In the genomic region with DNA sequence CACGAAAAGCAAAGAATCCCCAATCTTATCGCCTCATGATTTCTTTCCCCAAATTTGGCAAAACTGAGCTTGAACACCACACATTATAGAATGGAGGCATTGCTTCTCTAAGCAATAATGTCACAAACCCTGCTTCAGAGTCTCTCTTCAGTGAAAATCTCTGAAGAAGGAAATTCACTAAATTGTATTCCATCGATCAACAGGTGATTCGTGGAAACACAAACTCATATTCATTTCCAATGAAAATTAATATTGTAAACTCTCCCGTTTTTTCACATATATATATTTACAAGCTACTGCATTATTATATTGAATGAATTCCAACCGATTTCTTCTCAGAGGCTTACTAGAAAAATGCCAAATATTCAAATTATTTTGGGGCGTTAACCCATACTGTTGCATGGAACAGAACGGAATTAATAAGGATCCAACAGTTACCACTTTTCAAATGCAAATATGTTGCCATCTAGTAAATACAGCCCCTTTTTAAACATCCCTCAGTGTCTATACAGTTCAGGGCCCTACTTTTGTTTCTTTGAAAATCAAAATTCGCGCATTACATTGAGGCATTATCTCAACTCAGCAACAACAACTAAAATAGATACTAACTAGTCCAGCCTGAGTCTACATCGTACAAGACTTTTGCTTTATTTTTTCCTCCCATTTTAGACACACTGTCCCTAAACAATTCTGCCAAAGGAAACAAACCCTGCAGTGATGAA, we compare ENCODE assay signal across 1 cellular context.
TF ChIP-seq lines count a peak whose summit lies in the region.

No MANE protein-coding gene starts in this region.

TF ChIP-seq in K562, 482 proteins besides CTCF, POLR2A, EP300 and RAD21 (continued from another document and continues in another):
- TF ChIP-seq, protein P1, sequence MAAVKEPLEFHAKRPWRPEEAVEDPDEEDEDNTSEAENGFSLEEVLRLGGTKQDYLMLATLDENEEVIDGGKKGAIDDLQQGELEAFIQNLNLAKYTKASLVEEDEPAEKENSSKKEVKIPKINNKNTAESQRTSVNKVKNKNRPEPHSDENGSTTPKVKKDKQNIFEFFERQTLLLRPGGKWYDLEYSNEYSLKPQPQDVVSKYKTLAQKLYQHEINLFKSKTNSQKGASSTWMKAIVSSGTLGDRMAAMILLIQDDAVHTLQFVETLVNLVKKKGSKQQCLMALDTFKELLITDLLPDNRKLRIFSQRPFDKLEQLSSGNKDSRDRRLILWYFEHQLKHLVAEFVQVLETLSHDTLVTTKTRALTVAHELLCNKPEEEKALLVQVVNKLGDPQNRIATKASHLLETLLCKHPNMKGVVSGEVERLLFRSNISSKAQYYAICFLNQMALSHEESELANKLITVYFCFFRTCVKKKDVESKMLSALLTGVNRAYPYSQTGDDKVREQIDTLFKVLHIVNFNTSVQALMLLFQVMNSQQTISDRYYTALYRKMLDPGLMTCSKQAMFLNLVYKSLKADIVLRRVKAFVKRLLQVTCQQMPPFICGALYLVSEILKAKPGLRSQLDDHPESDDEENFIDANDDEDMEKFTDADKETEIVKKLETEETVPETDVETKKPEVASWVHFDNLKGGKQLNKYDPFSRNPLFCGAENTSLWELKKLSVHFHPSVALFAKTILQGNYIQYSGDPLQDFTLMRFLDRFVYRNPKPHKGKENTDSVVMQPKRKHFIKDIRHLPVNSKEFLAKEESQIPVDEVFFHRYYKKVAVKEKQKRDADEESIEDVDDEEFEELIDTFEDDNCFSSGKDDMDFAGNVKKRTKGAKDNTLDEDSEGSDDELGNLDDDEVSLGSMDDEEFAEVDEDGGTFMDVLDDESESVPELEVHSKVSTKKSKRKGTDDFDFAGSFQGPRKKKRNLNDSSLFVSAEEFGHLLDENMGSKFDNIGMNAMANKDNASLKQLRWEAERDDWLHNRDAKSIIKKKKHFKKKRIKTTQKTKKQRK (IDR thresholded peaks at IDR 0.05; ENCODE audit: borderline replicate concordance, low read depth, low read length), result no peak
- TF ChIP-seq ZBTB7A (IDR thresholded peaks at IDR 0.05; ENCODE audit: borderline replicate concordance, control insufficient read depth, low read depth, low read length), result no peak
- TF ChIP-seq BDP1 (IDR thresholded peaks at IDR 0.05; ENCODE audit: insufficient read depth, insufficient read length), result no peak
- no peak for TF ChIP-seq TEAD2 (tag; IDR thresholded peaks at IDR 0.05)
- no peak for TF ChIP-seq ZNF318 (IDR thresholded peaks at IDR 0.05; ENCODE audit: borderline replicate concordance in 1 of 2, low read depth in 1 of 2)
- TF ChIP-seq CUX1 (CRISPR knock-in tag; IDR thresholded peaks at IDR 0.05), result 0 out of 2 replicates have a peak, but pooled peaks have one; percentile 8
- TF ChIP-seq U2AF2 (optimal IDR thresholded peaks at IDR 0.05; ENCODE audit: low read depth, low read length), result no peak
- TF ChIP-seq, protein P2, sequence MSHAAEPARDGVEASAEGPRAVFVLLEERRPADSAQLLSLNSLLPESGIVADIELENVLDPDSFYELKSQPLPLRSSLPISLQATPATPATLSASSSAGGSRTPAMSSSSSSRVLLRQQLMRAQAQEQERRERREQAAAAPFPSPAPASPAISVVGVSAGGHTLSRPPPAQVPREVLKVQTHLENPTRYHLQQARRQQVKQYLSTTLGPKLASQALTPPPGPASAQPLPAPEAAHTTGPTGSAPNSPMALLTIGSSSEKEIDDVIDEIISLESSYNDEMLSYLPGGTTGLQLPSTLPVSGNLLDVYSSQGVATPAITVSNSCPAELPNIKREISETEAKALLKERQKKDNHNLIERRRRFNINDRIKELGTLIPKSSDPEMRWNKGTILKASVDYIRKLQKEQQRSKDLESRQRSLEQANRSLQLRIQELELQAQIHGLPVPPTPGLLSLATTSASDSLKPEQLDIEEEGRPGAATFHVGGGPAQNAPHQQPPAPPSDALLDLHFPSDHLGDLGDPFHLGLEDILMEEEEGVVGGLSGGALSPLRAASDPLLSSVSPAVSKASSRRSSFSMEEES (CRISPR knock-in tag; IDR thresholded peaks at IDR 0.05), result no peak
- TF ChIP-seq SAFB2 (IDR thresholded peaks at IDR 0.05; ENCODE audit: borderline replicate concordance, low read depth, low read length, severe bottlenecking), result no peak
- TF ChIP-seq KDM1A (IDR thresholded peaks at IDR 0.05), result no peak
- TF ChIP-seq ZNF584 (CRISPR knock-in tag; IDR thresholded peaks at IDR 0.05; ENCODE audit: low read depth), result no peak
- TF ChIP-seq, protein P3, sequence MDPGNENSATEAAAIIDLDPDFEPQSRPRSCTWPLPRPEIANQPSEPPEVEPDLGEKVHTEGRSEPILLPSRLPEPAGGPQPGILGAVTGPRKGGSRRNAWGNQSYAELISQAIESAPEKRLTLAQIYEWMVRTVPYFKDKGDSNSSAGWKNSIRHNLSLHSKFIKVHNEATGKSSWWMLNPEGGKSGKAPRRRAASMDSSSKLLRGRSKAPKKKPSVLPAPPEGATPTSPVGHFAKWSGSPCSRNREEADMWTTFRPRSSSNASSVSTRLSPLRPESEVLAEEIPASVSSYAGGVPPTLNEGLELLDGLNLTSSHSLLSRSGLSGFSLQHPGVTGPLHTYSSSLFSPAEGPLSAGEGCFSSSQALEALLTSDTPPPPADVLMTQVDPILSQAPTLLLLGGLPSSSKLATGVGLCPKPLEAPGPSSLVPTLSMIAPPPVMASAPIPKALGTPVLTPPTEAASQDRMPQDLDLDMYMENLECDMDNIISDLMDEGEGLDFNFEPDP (CRISPR knock-in tag; IDR thresholded peaks at IDR 0.05), result 0 out of 2 replicates have a peak, but pooled peaks have one; percentile 14
- TF ChIP-seq TCF7 (IDR thresholded peaks at IDR 0.05; ENCODE audit: borderline replicate concordance), result no peak
- TF ChIP-seq MAX (CRISPR knock-in tag; IDR thresholded peaks at IDR 0.05), result no peak
- TF ChIP-seq POLR2H (tag; IDR thresholded peaks at IDR 0.05; ENCODE audit: low read depth), result 0 out of 2 replicates have a peak, but pooled peaks have one; percentile 9
- no peak for TF ChIP-seq RREB1 (CRISPR knock-in tag; IDR thresholded peaks at IDR 0.05)
- no peak for TF ChIP-seq HMG20A (CRISPR knock-in tag; conservative IDR thresholded peaks at IDR 0.05)
- TF ChIP-seq ZNF324 (CRISPR knock-in tag; IDR thresholded peaks at IDR 0.05), result no peak
